17 cellular contexts compared by ENCODE assay signal in genomic region chr16:24853169-24853824, GRCh38. TPM values are rescaled to one million over a fixed set of nuclear protein-coding genes. Genes with fewer than 3 reads are reported as not detected.
DNase-seq lines count a peak whose midpoint lies in the region; ATAC-seq and TF ChIP-seq lines count a peak whose summit lies in the region.
"Had no signal": no experiment of that assay in that cellular context is flagged by ENCODE, and none has a peak within 500 bp of the region (broad histone marks: within the 10 kb centered on the region; RNA-seq: fewer than 3 reads in every experiment).

No MANE protein-coding gene starts in this region.

- H3K27me3 ChIP-seq in BE2C = no peaks in the 10 kb centered on the region
- no peaks in the 10 kb centered on the region for H3K27me3 ChIP-seq in MG63
- no peaks in the 10 kb centered on the region for H3K27me3 ChIP-seq in mammary epithelial cell (ENCODE audit: insufficient read depth, low read length)
- no peaks in the 10 kb centered on the region for H3K27me3 ChIP-seq in mesenchymal stem cell (ENCODE audit: control insufficient read depth in 1 of 2, insufficient read depth in 1 of 2, low read length in 2 of 2)
- H3K27me3 ChIP-seq: right atrium auricular region had no signal

- H3K36me3 ChIP-seq in BE2C (no peaks in the 10 kb centered on the region), MG63 (no peaks in the 10 kb centered on the region), mammary epithelial cell (ENCODE audit: insufficient read depth, low read length) (no peaks in the 10 kb centered on the region), mesenchymal stem cell (ENCODE audit: control insufficient read depth in 1 of 2, insufficient read depth in 2 of 2, low read depth in 1 of 2, low read length in 2 of 2) (no peaks in the 10 kb centered on the region)
- H3K36me3 ChIP-seq: right atrium auricular region had no signal

- H3K4me2 ChIP-seq in mammary epithelial cell (ENCODE audit: insufficient read depth, low read depth, low read length) (peak overlapping the region; percentile 32), mesenchymal stem cell (ENCODE audit: low read length, poor library complexity, severe bottlenecking) (no peak overlapping the region)

- dilution Hi-C loops in mammary epithelial cell (cut with HindIII; ENCODE audit: low sequenced_read_pairs) = no loop called here

- H3K4ac ChIP-seq in mesenchymal stem cell (ENCODE audit: low read depth in 1 of 2, low read length in 2 of 2) = no peak overlapping the region

- H3K14ac ChIP-seq in mesenchymal stem cell (ENCODE audit: low read length in 2 of 2) = no peak overlapping the region

- no peak overlapping the region for H2BK120ac ChIP-seq in mesenchymal stem cell (ENCODE audit: low read depth, low read length)

- H2BK5ac ChIP-seq in mesenchymal stem cell (ENCODE audit: low read depth, low read length, poor library complexity, severe bottlenecking) = no peak overlapping the region

- TF ChIP-seq CTCF in BE2C (IDR thresholded peaks at IDR 0.05; ENCODE audit: low read depth, low read length) (no peak), mammary epithelial cell (conservative IDR thresholded peaks at IDR 0.05 in 1 of 2, IDR thresholded peaks at IDR 0.05 in 1 of 2; ENCODE audit: extremely low read depth in 1 of 2, insufficient read depth in 1 of 2, low read depth in 1 of 2, low read length in 2 of 2) (no peak), GM13976 (IDR thresholded peaks at IDR 0.05; ENCODE audit: borderline replicate concordance, control extremely low read depth, extremely low read depth, insufficient read depth, missing control alignments) (no peak)

- no peak overlapping the region for H4K8ac ChIP-seq in mesenchymal stem cell (ENCODE audit: low read length)

- H3K9ac ChIP-seq in mammary epithelial cell (ENCODE audit: insufficient read depth, low read length) (no peak overlapping the region), mesenchymal stem cell (ENCODE audit: low read length) (no peak overlapping the region)

- H3K27ac ChIP-seq in mammary epithelial cell (ENCODE audit: insufficient read depth, low read depth, low read length) = no peak overlapping the region
- H3K27ac ChIP-seq in mesenchymal stem cell (ENCODE audit: low read length, poor library complexity, severe bottlenecking) = no peak overlapping the region
- H3K27ac ChIP-seq: right atrium auricular region had no signal

- WGBS in mammary epithelial cell (ENCODE audit: low coverage, missing lambda C conversion rate) = 46% methylated on average over 8 of the region's 8 CpGs
- 93% methylated on average over 8 of the region's 8 CpGs for WGBS in mesenchymal stem cell

- H2BK15ac ChIP-seq in mesenchymal stem cell (ENCODE audit: low read depth, poor library complexity, severe bottlenecking) = no peak overlapping the region

- in situ Hi-C loops in mammary epithelial cell (cut with MboI; ENCODE audit: low sequenced_read_pairs in 2 of 2) = no loop called here
- in situ Hi-C loops in GM13976 (cut with MboI; ENCODE audit: low sequenced_read_pairs, unreplicated experiment) = no loop called here

- H3K9me3 ChIP-seq in BE2C = no peaks in the 10 kb centered on the region
- no peaks in the 10 kb centered on the region for H3K9me3 ChIP-seq in MG63
- no peaks in the 10 kb centered on the region for H3K9me3 ChIP-seq in mammary epithelial cell (replicated peaks; ENCODE audit: insufficient read depth, low read length)
- no peaks in the 10 kb centered on the region for H3K9me3 ChIP-seq in mesenchymal stem cell (ENCODE audit: control insufficient read depth, low read length)
- H3K9me3 ChIP-seq: right atrium auricular region had no signal

- no peaks in the 10 kb centered on the region for H3K79me2 ChIP-seq in mammary epithelial cell (ENCODE audit: insufficient read depth, low read length)

- no TSS peak for BruUV-seq in mammary epithelial cell (replicated peaks; lab: Mats Ljungman, UMichigan)

- H4K91ac ChIP-seq in mesenchymal stem cell (ENCODE audit: low read length) = peak overlapping the region; percentile 9

- no peak overlapping the region for H3K18ac ChIP-seq in mesenchymal stem cell (ENCODE audit: low read depth in 1 of 2, low read length in 2 of 2)

- no peak overlapping the region for H2AK5ac ChIP-seq in mesenchymal stem cell (ENCODE audit: low read length, severe bottlenecking)

- no peak for ATAC-seq in HG03439 (IDR thresholded peaks at IDR 0.05; ENCODE audit: unreplicated experiment)
- ATAC-seq: stimulated activated naive CD8-positive, alpha-beta T cell treated with anti-CD3 and anti-CD28 coated beads, Interleukin-15, Interleukin-2, amounts not matched to agents 100 U/mL and 50 U/mL, for 24 hours had no signal

- H2BK12ac ChIP-seq in mesenchymal stem cell (ENCODE audit: low read length in 2 of 2) = peak overlapping the region; percentile 11 to 32

- intact Hi-C loops in mammary epithelial cell (cut with micrococcal nuclease) = loop anchor here (10.0 kb wide), 1 partner anchor 52 kb away; no protein-coding TSS in a partner anchor

- no peaks in the 10 kb centered on the region for H4K20me1 ChIP-seq in mammary epithelial cell (ENCODE audit: insufficient read depth, low read length)

- H2AFZ ChIP-seq in mammary epithelial cell (ENCODE audit: low read depth, low read length) = peak overlapping the region; percentile 63
- no peak overlapping the region for H2AFZ ChIP-seq in mesenchymal stem cell (ENCODE audit: low read depth, low read length)

- no peak overlapping the region for H3K23ac ChIP-seq in mesenchymal stem cell (ENCODE audit: low read length in 2 of 2)

- H3K4me3 ChIP-seq in BE2C (ENCODE audit: low read depth, low read length) (peak overlapping the region; percentile 54), MG63 (no peak overlapping the region), mammary epithelial cell (replicated peaks in 1 of 3; ENCODE audit: insufficient read depth in 1 of 3, low read depth in 2 of 3, low read length in 3 of 3) (no peak overlapping the region), mesenchymal stem cell (ENCODE audit: insufficient read depth in 1 of 2, low read depth in 1 of 2, low read length in 2 of 2) (peak overlapping the region in 1 of 2 experiments; percentile 42)

- DNase-seq in BE2C (no peak), MG63 (peak; percentile 81), mammary epithelial cell (no peak), mesenchymal stem cell (no peak), superior temporal gyrus (ENCODE audit: extremely low spot score) (no peak), GM13976 (ENCODE audit: low spot score) (no peak)
- DNase-seq: activated CD4-positive, alpha-beta T cell treated with anti-CD3 and anti-CD28 coated beads for 1 hour; activated CD8-positive, alpha-beta memory T cell treated with anti-CD3 and anti-CD28 coated beads, Interleukin-2, amount 50 U/mL, for 4 hours; activated gamma-delta T cell treated with Interleukin-2 at 50 U/mL for 16 hours; glutamatergic neuron; NCI-H526 treated with DMSO at 0.1 percent for 48 hours; SHP77 treated with DMSO at 0.1 percent for 48 hours; stimulated activated naive CD8-positive, alpha-beta T cell treated with anti-CD3 and anti-CD28 coated beads, Interleukin-15, Interleukin-2, amounts not matched to agents 100 U/mL and 50 U/mL, for 24 hours had no signal

- CTCF ChIA-PET in mammary epithelial cell (lab: Charles Lee; ENCODE audit: low non-redundant PET) = no interaction called here

- H3K4me1 ChIP-seq in BE2C = no peaks in the 10 kb centered on the region
- peaks cover 19% of the 10 kb centered on the region for H3K4me1 ChIP-seq in mammary epithelial cell (ENCODE audit: insufficient read depth, low read length)
- peaks cover 15% of the 10 kb centered on the region for H3K4me1 ChIP-seq in mesenchymal stem cell (ENCODE audit: control insufficient read depth, insufficient read depth, low read depth, low read length)

- no peaks in the 10 kb centered on the region for H3K79me1 ChIP-seq in mesenchymal stem cell (replicated peaks; ENCODE audit: low read length, poor library complexity, severe bottlenecking)

RNA-seq across cellular contexts. Expression of gene SLC5A11, which starts 7.5 kb away (rescaled TPM):
- polyA plus RNA-seq in BE2C (2012; ENCODE audit: insufficient read depth, insufficient read length, low read depth) = not detected
- total RNA-seq in MG63 (2014; rRNA removed; shearing (Covaris generic); ENCODE audit: low replicate concordance) = not detected in 2 replicates
- not detected for total RNA-seq in mammary epithelial cell
- 0.01 TPM for polyA plus RNA-seq in mammary epithelial cell
- polyA minus RNA-seq in mammary epithelial cell = not detected
- polyA plus RNA-seq in mesenchymal stem cell (2013, experiment 1 of 2) = 0.03 TPM
- polyA plus RNA-seq in mesenchymal stem cell (2013, experiment 2 of 2) = not detected
- total RNA-seq: epithelial cell of proximal tubule, H7, right atrium auricular region had no signal
